Comparison of ENCODE assay signal across 12 cellular contexts in genomic region chr7:139725843-139726484, GRCh38. TPM values are rescaled to one million over a fixed set of nuclear protein-coding genes. Genes with fewer than 3 reads are reported as not detected.
DNase-seq lines count a peak whose midpoint lies in the region; ATAC-seq and TF ChIP-seq lines count a peak whose summit lies in the region.
"Had no signal": no experiment of that assay in that cellular context is flagged by ENCODE, and none has a peak within 500 bp of the region (broad histone marks: within the 10 kb centered on the region; RNA-seq: fewer than 3 reads in every experiment).

No MANE protein-coding gene starts in this region.

- H3K27ac ChIP-seq in C4-2B, result peak overlapping the region; percentile 90
- H3K27ac ChIP-seq: KMS-11 had no signal

- peaks cover 46% of the 10 kb centered on the region for H3K4me1 Mint-ChIP-seq in MCF 10A (ENCODE audit: insufficient read depth, unreplicated experiment)
- H3K4me1 Mint-ChIP-seq in natural killer cell, result peaks cover 55 to 64% of the 10 kb centered on the region in 2 donors
- H3K4me1 Mint-ChIP-seq in activated CD4-positive, alpha-beta memory T cell treated with anti-CD3 and anti-CD28 coated beads, Interleukin-2, amount 10 ng/mL, durations not matched to agents 7 days and 5 days, result peaks cover 19% of the 10 kb centered on the region

- H3K27me3 Mint-ChIP-seq in MCF 10A (ENCODE audit: insufficient read depth, unreplicated experiment) (no peaks in the 10 kb centered on the region), natural killer cell (ENCODE audit: low read depth in 2 of 2) (no peaks in the 10 kb centered on the region)
- H3K27me3 Mint-ChIP-seq in activated CD4-positive, alpha-beta memory T cell treated with anti-CD3 and anti-CD28 coated beads, Interleukin-2, amount 10 ng/mL, durations not matched to agents 7 days and 5 days, result no peaks in the 10 kb centered on the region

- TF ChIP-seq CTCF in C4-2B (conservative IDR thresholded peaks at IDR 0.05) (no peak), MCF 10A (IDR thresholded peaks at IDR 0.05; ENCODE audit: unreplicated experiment) (no peak), natural killer cell (IDR thresholded peaks at IDR 0.05) (no peak)

- no TSS peak for BruUV-seq in MCF 10A (replicated peaks; lab: Mats Ljungman, UMichigan)

- H3K36me3 Mint-ChIP-seq in MCF 10A (ENCODE audit: insufficient read depth, unreplicated experiment) (peaks cover 35% of the 10 kb centered on the region), natural killer cell (no peaks in the 10 kb centered on the region)
- H3K36me3 Mint-ChIP-seq in activated CD4-positive, alpha-beta memory T cell treated with anti-CD3 and anti-CD28 coated beads, Interleukin-2, amount 10 ng/mL, durations not matched to agents 7 days and 5 days (ENCODE audit: low read depth), result peaks cover 12% of the 10 kb centered on the region

- POLR2A ChIA-PET in MCF 10A (lab: Yijun Ruan, JAX), result interaction anchor here (0.6 to 4.8 kb wide), 5 partner anchors 12 to 137 kb away, joined by 3 to 35 read pairs (median 14); no protein-coding TSS in a partner anchor
- POLR2A ChIA-PET in activated CD4-positive, alpha-beta memory T cell treated with anti-CD3 and anti-CD28 coated beads, Interleukin-2, amount 10 ng/mL, durations not matched to agents 7 days and 5 days (lab: Charles Lee), result no interaction called here

- CTCF ChIA-PET in MCF 10A (lab: Yijun Ruan, JAX), result interaction anchor here (0.5 to 1.7 kb wide), 6 partner anchors 12 to 226 kb away, joined by 3 to 5 read pairs (median 4); no protein-coding TSS in a partner anchor
- CTCF ChIA-PET in activated CD4-positive, alpha-beta memory T cell treated with anti-CD3 and anti-CD28 coated beads, Interleukin-2, amount 10 ng/mL, durations not matched to agents 7 days and 5 days (lab: Charles Lee), result interaction anchor here (1.4 kb wide), 1 partner anchor 12 kb away, joined by 3 read pairs; no protein-coding TSS in a partner anchor

- in situ Hi-C loops in KBM-7 (cut with MboI; ENCODE audit: low pct_unique_long_range_greater_than_20kb, low sequenced_read_pairs), result no loop called here

- H3K9me3 Mint-ChIP-seq in MCF 10A (ENCODE audit: unreplicated experiment) (no peaks in the 10 kb centered on the region), natural killer cell (no peaks in the 10 kb centered on the region)
- H3K9me3 Mint-ChIP-seq in activated CD4-positive, alpha-beta memory T cell treated with anti-CD3 and anti-CD28 coated beads, Interleukin-2, amount 10 ng/mL, durations not matched to agents 7 days and 5 days, result no peaks in the 10 kb centered on the region

- DNase-seq in MCF 10A (ENCODE audit: unreplicated experiment), result no peak
- DNase-seq in natural killer cell, result no peak
- no peak for DNase-seq in activated CD4-positive, alpha-beta memory T cell treated with anti-CD3 and anti-CD28 coated beads, Interleukin-2, amount 10 ng/mL, durations not matched to agents 7 days and 5 days
- DNase-seq in NCI-H2196 treated with DMSO at 0.1 percent for 48 hours (lab: John Stamatoyannopoulos, UW; ENCODE audit: unreplicated experiment), result no peak
- DNase-seq in KBM-7, result no peak
- DNase-seq: activated gamma-delta T cell, NCI-H510A, pancreas had no signal

- intact Hi-C loops in MCF 10A (cut with micrococcal nuclease) (loop anchor here (2.0 kb wide), 1 partner anchor 45 kb away; no protein-coding TSS in a partner anchor), natural killer cell (cut with micrococcal nuclease) (loop anchor here (5.0 to 10.0 kb wide), 2 partner anchors 41 to 81 kb away; no protein-coding TSS in a partner anchor)

- H3K4me3 Mint-ChIP-seq in MCF 10A (ENCODE audit: unreplicated experiment), result peak overlapping the region; percentile 63
- no peak overlapping the region for H3K4me3 Mint-ChIP-seq in natural killer cell
- H3K4me3 Mint-ChIP-seq in activated CD4-positive, alpha-beta memory T cell treated with anti-CD3 and anti-CD28 coated beads, Interleukin-2, amount 10 ng/mL, durations not matched to agents 7 days and 5 days, result no peak overlapping the region

- peak overlapping the region; percentile 68 for H3K27ac Mint-ChIP-seq in MCF 10A (ENCODE audit: low read depth, unreplicated experiment)
- peak overlapping the region; percentile 59 to 88 for H3K27ac Mint-ChIP-seq in natural killer cell
- no peak overlapping the region for H3K27ac Mint-ChIP-seq in activated CD4-positive, alpha-beta memory T cell treated with anti-CD3 and anti-CD28 coated beads, Interleukin-2, amount 10 ng/mL, durations not matched to agents 7 days and 5 days

- ATAC-seq in HG03280 (IDR thresholded peaks at IDR 0.05; ENCODE audit: unreplicated experiment) (peak; percentile 37), natural killer cell (peak in 1 of 3 donors; percentile 61), HG03432 (IDR thresholded peaks at IDR 0.05; ENCODE audit: unreplicated experiment) (no peak)

RNA-seq across cellular contexts. Expression of gene HIPK2, which starts 51.8 kb away (rescaled TPM):
- 64.3 and 93.9 TPM in 2 replicates for total RNA-seq in MCF 10A (2022)
- total RNA-seq in natural killer cell, result 100 to 1,000 TPM; 127 to 145 (median 144) TPM
- 10 to 100 TPM; 24.0 to 25.2 TPM for total RNA-seq in activated CD4-positive, alpha-beta memory T cell treated with anti-CD3 and anti-CD28 coated beads, Interleukin-2, amount 10 ng/mL, durations not matched to agents 7 days and 5 days
